32 cellular contexts compared by ENCODE assay signal in genomic region chr2:86706935-86707334, GRCh38. TPM values are rescaled to one million over a fixed set of nuclear protein-coding genes. Genes with fewer than 3 reads are reported as not detected.
DNase-seq lines count a peak whose midpoint lies in the region; ATAC-seq and TF ChIP-seq lines count a peak whose summit lies in the region.
"Had no signal": no experiment of that assay in that cellular context is flagged by ENCODE, and none has a peak within 500 bp of the region (broad histone marks: within the 10 kb centered on the region; RNA-seq: fewer than 3 reads in every experiment).

No MANE protein-coding gene starts in this region.

- POLR2A ChIA-PET in HEK293 (lab: Yijun Ruan, JAX) = no interaction called here

- ATAC-seq in heart left ventricle (no peak), heart right ventricle (no peak), right cardiac atrium (no peak), left cardiac atrium (no peak)
- ATAC-seq: A549; CD8-positive, alpha-beta T cell had no signal

- H3K27ac ChIP-seq in heart left ventricle (peak overlapping the region in 7 of 12 donors; percentile 85 to 97 (median 92)), heart right ventricle (peak overlapping the region in 2 of 10 donors; percentile 84 to 90), left ventricle myocardium inferior (replicated peaks) (peak overlapping the region; percentile 92), right cardiac atrium (ENCODE audit: low read length) (no peak overlapping the region), right atrium auricular region (peak overlapping the region; percentile 75 to 88), HEK293 (ENCODE audit: extremely low read depth, low read depth, low read length) (no peak overlapping the region)
- H3K27ac ChIP-seq: 22Rv1; A549; BLaER1; BLaER1 treated with 17β-estradiol and CSF1 and Interleukin-3, amounts not matched to agents 10 nM and 100 nM; C4-2B had no signal

- peaks cover 0 to 29% (median 2%) of the 10 kb centered on the region in 12 donors for H3K4me1 ChIP-seq in heart left ventricle
- H3K4me1 ChIP-seq in heart right ventricle = peaks cover 0 to 30% (median 7%) of the 10 kb centered on the region in 9 donors
- H3K4me1 ChIP-seq in left ventricle myocardium inferior = peaks cover 32% of the 10 kb centered on the region
- H3K4me1 ChIP-seq in right cardiac atrium (ENCODE audit: control insufficient read depth, insufficient read depth, low read length) = no peaks in the 10 kb centered on the region
- H3K4me1 ChIP-seq in right atrium auricular region = peaks cover 0 to 19% of the 10 kb centered on the region in 2 donors
- H3K4me1 ChIP-seq in HEK293 (ENCODE audit: control insufficient read depth, insufficient read depth, low read length) = peaks cover 13% of the 10 kb centered on the region; the same call in 1 of the 2 replicates
- H3K4me1 ChIP-seq: BE2C, BLaER1 had no signal

- H3K9me3 ChIP-seq in heart left ventricle (peaks cover 0 to 5% (median 0%) of the 10 kb centered on the region in 12 donors), heart right ventricle (peaks cover 0 to 12% (median 0%) of the 10 kb centered on the region in 11 donors), left ventricle myocardium inferior (replicated peaks) (peaks cover 9% of the 10 kb centered on the region), right cardiac atrium (ENCODE audit: control insufficient read depth, low read length) (no peaks in the 10 kb centered on the region), right atrium auricular region (peaks cover 0 to 9% of the 10 kb centered on the region in 2 donors), HEK293 (ENCODE audit: control insufficient read depth, insufficient read depth, low read depth, low read length) (no peaks in the 10 kb centered on the region)
- H3K9me3 ChIP-seq: BE2C had no signal

- no peak for TF ChIP-seq CTCF in heart left ventricle (IDR thresholded peaks at IDR 0.05)
- TF ChIP-seq CTCF in heart right ventricle (IDR thresholded peaks at IDR 0.05) = no peak
- TF ChIP-seq CTCF in left ventricle myocardium inferior (IDR thresholded peaks at IDR 0.05; ENCODE audit: borderline replicate concordance) = no peak
- TF ChIP-seq CTCF in right atrium auricular region (IDR thresholded peaks at IDR 0.05) = no peak
- no peak for TF ChIP-seq CTCF in HEK293 (tag by site-specific recombination; IDR thresholded peaks at IDR 0.05)

- intact Hi-C loops in heart left ventricle (cut with DNase I) = loop anchor here in 3 of 10 donors (5.0 to 10.0 kb wide), 3 partner anchors 82 to 312 kb away; partner anchors contain the start of gene RNF103 (in 2 of the 3)
- intact Hi-C loops in heart right ventricle (cut with DNase I) = loop anchor here in 3 of 10 donors (5.0 to 10.0 kb wide), 3 partner anchors 48 to 82 kb away; partner anchors contain the start of gene RNF103 (in 1 of the 3)
- intact Hi-C loops in left ventricle myocardium inferior (cut with micrococcal nuclease) = no loop called here
- intact Hi-C loops in right cardiac atrium (cut with DNase I) = loop anchor here in 1 of 4 donors (10.0 kb wide), 1 partner anchor 82 kb away; the partner anchor contains the start of gene RNF103
- intact Hi-C loops in left cardiac atrium (cut with DNase I) = no loop called here

- DNase-seq in heart left ventricle = no peak
- DNase-seq in heart right ventricle = no peak
- DNase-seq in left ventricle myocardium inferior = no peak
- DNase-seq in right cardiac atrium = no peak
- no peak for DNase-seq in right atrium auricular region (ENCODE audit: low spot score)
- no peak for DNase-seq in left cardiac atrium
- DNase-seq in NCI-H2029 (lab: John Stamatoyannopoulos, UW) = no peak
- DNase-seq: 8988T; ACHN; AML-193; BE2C; C1 segment of cervical spinal cord; Caco-2; Calu3; CD4-positive, alpha-beta memory T cell; CD4-positive, alpha-beta T cell; CD4-positive, CD25-positive, alpha-beta regulatory T cell; CD8-positive, alpha-beta memory T cell; CD8-positive, alpha-beta T cell; COR-L47; DMS 273 treated with DMSO at 0.1 percent for 48 hours; DMS153; DMS79; DMS79 treated with DMSO at 0.1 percent for 48 hours; DND-41; EL had no signal

- TF ChIP-seq POLR2A in heart left ventricle (IDR thresholded peaks at IDR 0.05) = no peak

- H3K27me3 ChIP-seq in heart left ventricle = no peaks in the 10 kb centered on the region
- no peaks in the 10 kb centered on the region for H3K27me3 ChIP-seq in heart right ventricle
- H3K27me3 ChIP-seq in left ventricle myocardium inferior (ENCODE audit: low read depth) = no peaks in the 10 kb centered on the region
- H3K27me3 ChIP-seq in right cardiac atrium (ENCODE audit: control insufficient read depth, insufficient read depth) = no peaks in the 10 kb centered on the region
- no peaks in the 10 kb centered on the region for H3K27me3 ChIP-seq in right atrium auricular region
- H3K27me3 ChIP-seq: BE2C; BLaER1; BLaER1 treated with 17β-estradiol and CSF1 and Interleukin-3, amounts not matched to agents 10 nM and 100 nM had no signal

- H3K36me3 ChIP-seq in heart left ventricle (no peaks in the 10 kb centered on the region), heart right ventricle (no peaks in the 10 kb centered on the region), left ventricle myocardium inferior (no peaks in the 10 kb centered on the region), right atrium auricular region (no peaks in the 10 kb centered on the region), HEK293 (ENCODE audit: control insufficient read depth in 2 of 2, insufficient read depth in 1 of 2, low read length in 2 of 2) (no peaks in the 10 kb centered on the region)
- H3K36me3 ChIP-seq: BE2C had no signal

- CTCF ChIA-PET in HEK293 (lab: Yijun Ruan, JAX) = no interaction called here

- 94 to 99% (median 97%) methylated on average over 2 of the region's 2 CpGs for WGBS in heart left ventricle, 4 donors
- 99 to 100% methylated on average over 2 of the region's 2 CpGs for WGBS in heart right ventricle, 2 donors
- WGBS in right cardiac atrium = 97% methylated on average over 2 of the region's 2 CpGs

- H3K4me3 ChIP-seq in heart left ventricle (no peak overlapping the region), heart right ventricle (no peak overlapping the region), left ventricle myocardium inferior (no peak overlapping the region), right cardiac atrium (ENCODE audit: low read length) (no peak overlapping the region), right atrium auricular region (no peak overlapping the region), HEK293 (ENCODE audit: low read depth, low read length) (no peak overlapping the region)
- H3K4me3 ChIP-seq: A549; BLaER1; BLaER1 treated with 17β-estradiol and CSF1 and Interleukin-3, amounts not matched to agents 10 nM and 100 nM had no signal

TF ChIP-seq in HEK293, 187 proteins besides CTCF, POLR2A, EP300 and RAD21:
- TF ChIP-seq ZNF529 (tag by site-specific recombination; IDR thresholded peaks at IDR 0.05; ENCODE audit: insufficient replicate concordance) = peak; percentile 98
- no peak for TF ChIP-seq ZNF670 (tag by site-specific recombination; IDR thresholded peaks at IDR 0.05; ENCODE audit: low read depth)
TF ChIP-seq in HEK293: peak in this region for 1.

RNA-seq across cellular contexts. Expression of gene RMND5A, which starts 13.2 kb away (rescaled TPM):
- total RNA-seq in heart left ventricle (100 to 1,000 TPM in 4 of 9 donors, 10 to 100 TPM in 5; 56.2 to 148 (median 91.7) TPM), heart right ventricle (100 to 1,000 TPM in 7 of 10 donors, 10 to 100 TPM in 3; 68.0 to 152 (median 114) TPM), left ventricle myocardium inferior (93.7 TPM), right cardiac atrium (10 to 100 TPM; 49.9 to 68.1 (median 65.2) TPM), right atrium auricular region (10 to 100 TPM; 71.0 to 76.6 TPM), left cardiac atrium (10 to 100 TPM; 50.0 to 61.9 TPM)
- polyA plus RNA-seq in heart left ventricle (10 to 100 TPM; 29.9 to 62.6 TPM), heart right ventricle (10 to 100 TPM; 23.4 to 29.3 TPM), right cardiac atrium (28.3 TPM)

Comparison
In these comparisons a context has a peak if more than half of its experiments do, and no peak if none do; other contexts are left out.
1. H3K27ac ChIP-seq: peak in heart left ventricle (7 of 12), left ventricle myocardium inferior (single experiment) and right atrium auricular region (2 of 2); none in right cardiac atrium (single experiment) and HEK293 (single experiment).